In the genomic region with DNA sequence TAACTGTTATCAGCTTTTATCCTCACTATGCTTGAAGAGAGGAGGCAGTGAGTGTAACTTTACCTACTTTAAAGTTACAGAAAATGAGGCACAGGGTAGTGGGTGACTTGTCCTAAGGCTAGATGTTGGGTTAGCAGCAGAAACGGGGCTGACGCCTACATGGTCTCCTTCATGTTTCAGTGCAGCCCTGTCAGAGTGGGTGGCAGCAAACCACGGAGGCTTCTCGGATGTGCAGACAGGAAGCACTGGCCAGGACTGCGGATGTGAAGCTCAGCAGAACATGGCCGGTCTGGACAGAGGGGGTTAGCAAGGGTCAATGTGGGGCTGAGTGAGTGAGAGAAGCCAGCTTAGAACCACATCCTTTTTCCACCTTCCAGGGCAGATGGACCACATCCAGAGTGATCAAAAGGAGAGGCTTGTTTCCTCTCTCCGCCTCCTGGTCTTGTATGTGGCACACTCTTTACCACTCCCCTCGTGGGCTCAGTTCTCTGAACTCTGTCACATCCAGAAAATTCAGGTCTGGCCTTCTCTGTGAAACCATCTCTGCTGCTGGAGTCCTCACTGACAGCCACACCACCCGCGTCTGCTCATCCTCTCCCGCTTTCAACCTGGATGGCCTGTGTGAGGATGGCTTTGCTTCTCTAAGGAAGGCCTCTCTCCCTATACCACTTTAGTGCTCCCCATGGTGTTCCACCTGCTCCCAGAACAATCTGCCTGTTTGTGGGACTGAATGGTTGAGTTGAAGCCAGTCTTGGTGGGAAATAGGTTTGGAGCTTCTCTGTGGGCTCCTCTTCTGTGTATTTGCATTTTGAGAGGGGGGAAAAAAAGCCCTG, we compare ENCODE assay signal across 9 cellular contexts. TPM values are rescaled to one million over a fixed set of nuclear protein-coding genes. Genes with fewer than 3 reads are reported as not detected.
DNase-seq lines count a peak whose midpoint lies in the region; ATAC-seq and TF ChIP-seq lines count a peak whose summit lies in the region.
"Had no signal": no experiment of that assay in that cellular context is flagged by ENCODE, and none has a peak within 500 bp of the region (broad histone marks: within the 10 kb centered on the region; RNA-seq: fewer than 3 reads in every experiment).

No MANE protein-coding gene starts in this region.

- no peaks in the 10 kb centered on the region for H3K36me3 ChIP-seq in GM23248 (ENCODE audit: low read depth)

- no peak overlapping the region for H2AFZ ChIP-seq in GM23248

- peaks cover 7% of the 10 kb centered on the region; the same call in 1 of the 2 replicates for H4K20me1 ChIP-seq in GM23248 (ENCODE audit: insufficient read depth)

- intact Hi-C loops in left colon (cut with DNase I, micrococcal nuclease): no loop called here

- peaks cover 2% of the 10 kb centered on the region; the same call in 1 of the 2 replicates for H3F3A ChIP-seq in GM23248 (ENCODE audit: insufficient read depth)

- H3K27ac ChIP-seq in GM23248: no peak overlapping the region

- DNase-seq in T follicular helper cell (ENCODE audit: low read depth): peak; percentile 56
- DNase-seq in activated naive CD8-positive, alpha-beta T cell treated with anti-CD3 and anti-CD28 coated beads, Interleukin-2, amount 50 U/mL, for 16 hours (ENCODE audit: low read depth, low spot score): peak; percentile 43
- DNase-seq in left colon: peak; percentile 62 to 65
- DNase-seq in stimulated activated CD8-positive, alpha-beta memory T cell treated with anti-CD3 and anti-CD28 coated beads, Interleukin-12 subunit alpha, Interleukin-12 subunit beta, amount 100 ng/mL, for 4 hours (ENCODE audit: low read depth): peak; percentile 62
- DNase-seq in NCI-H1092 treated with DMSO at 0.1 percent for 48 hours (lab: John Stamatoyannopoulos, UW): no peak
- DNase-seq in GM23248: no peak

- in situ Hi-C loops in GM23248 (cut with MboI): no loop called here

- no peak overlapping the region for H3K9ac ChIP-seq in GM23248

- WGBS in GM23248 (ENCODE audit: low coverage in 1 of 2, low lambda C conversion rate in 2 of 2, missing lambda C conversion rate in 2 of 2), 2 experiments: 74 to 76% methylated on average over 11 of the region's 11 CpGs

- TF ChIP-seq POLR2A in GM18505 (IDR thresholded peaks at IDR 0.05; ENCODE audit: borderline replicate concordance, extremely low read depth, insufficient read depth, insufficient read length): no peak

- peaks cover 100% of the 10 kb centered on the region for H3K79me2 ChIP-seq in GM23248 (ENCODE audit: insufficient read depth)

- no peaks in the 10 kb centered on the region for H3K9me3 ChIP-seq in GM23248 (ENCODE audit: low read depth)

- ATAC-seq in GM18505 (IDR thresholded peaks at IDR 0.05; ENCODE audit: unreplicated experiment) (peak; percentile 79), HG02884 (IDR thresholded peaks at IDR 0.05; ENCODE audit: unreplicated experiment) (peak; percentile 73), left colon (peak; percentile 63)

- no peak overlapping the region for H3K4me3 ChIP-seq in GM23248

- no peaks in the 10 kb centered on the region for H3K27me3 ChIP-seq in GM23248 (replicated peaks; ENCODE audit: insufficient read depth)

- peaks cover 12% of the 10 kb centered on the region for H3K4me1 ChIP-seq in GM23248 (ENCODE audit: insufficient read depth)

- H3K4me2 ChIP-seq in GM23248 (ENCODE audit: unreplicated experiment): no peak overlapping the region

- no peaks in the 10 kb centered on the region for H3K9me2 ChIP-seq in GM23248 (ENCODE audit: insufficient read depth)

RNA-seq across cellular contexts. Expression of gene SUSD6, which starts 14.1 kb away (rescaled TPM):
- 10 to 100 TPM; 73.8 to 98.9 TPM for total RNA-seq in left colon
- total RNA-seq in GM23248 (2014; rRNA removed; shearing (Covaris generic)): 12.2 and 15.6 TPM in 2 replicates
- 23.2 and 24.1 TPM in 2 replicates for polyA plus RNA-seq in GM23248 (2016; fragmentation: Nextera tagmentation; extraction: Ambion mirVana)

RNA-seq across cellular contexts. Expression of gene CCDC177, which starts 50.8 kb away (rescaled TPM):
- total RNA-seq in left colon: not detected
- total RNA-seq in GM23248 (2014; rRNA removed; shearing (Covaris generic)): not detected in 2 replicates
- not detected in 2 replicates for polyA plus RNA-seq in GM23248 (2016; fragmentation: Nextera tagmentation; extraction: Ambion mirVana)
- total RNA-seq: subcutaneous adipose tissue had no signal

Comparison
In these comparisons a context has a peak if more than half of its experiments do, and no peak if none do; other contexts are left out.
1. DNase-seq: peak in T follicular helper cell (single experiment), activated naive CD8-positive, alpha-beta T cell treated with anti-CD3 and anti-CD28 coated beads, Interleukin-2, amount 50 U/mL, for 16 hours (single experiment), left colon (2 of 2) and stimulated activated CD8-positive, alpha-beta memory T cell treated with anti-CD3 and anti-CD28 coated beads, Interleukin-12 subunit alpha, Interleukin-12 subunit beta, amount 100 ng/mL, for 4 hours (single experiment); none in NCI-H1092 treated with DMSO at 0.1 percent for 48 hours (single experiment) and GM23248 (single experiment).
2. Peak in every context shown above with its lines, with median percentiles within 50 percentile points of each other: ATAC-seq.